Comparison of ENCODE assay signal across 21 cellular contexts in the genomic region with DNA sequence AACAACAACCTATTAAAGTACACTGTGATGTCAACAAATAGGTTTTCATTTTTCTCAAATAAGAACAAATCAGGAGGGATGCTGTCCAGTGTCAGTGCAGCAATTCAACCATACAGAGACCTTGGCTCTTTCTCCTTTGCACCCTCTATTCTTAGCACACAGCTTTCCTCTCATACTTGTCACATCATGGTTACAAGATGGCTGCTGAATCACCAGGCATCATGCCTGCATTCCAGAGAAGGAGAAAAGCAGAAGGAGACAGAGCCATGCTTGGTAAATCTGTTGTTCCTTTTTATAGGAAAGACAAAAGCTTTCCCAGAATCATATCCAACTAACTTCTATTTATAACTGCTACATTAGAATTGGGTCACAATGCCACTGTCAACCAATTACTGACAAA.
"Had no signal": no experiment of that assay in that cellular context is flagged by ENCODE, and none has a peak within 500 bp of the region (broad histone marks: within the 10 kb centered on the region; RNA-seq: fewer than 3 reads in every experiment).

No MANE protein-coding gene starts in this region.

- H3K4me2 ChIP-seq: smooth muscle cell had no signal

- H3K27ac ChIP-seq: neutrophil, right lobe of liver, vagina, VCaP had no signal

- H3K9me3 ChIP-seq: neutrophil, ovary, right lobe of liver, vagina had no signal

- H3K27me3 ChIP-seq: neutrophil, ovary, right lobe of liver, vagina had no signal

- H3K36me3 ChIP-seq: neutrophil, ovary, right lobe of liver, vagina had no signal

- H3K4me3 ChIP-seq: ovary, right lobe of liver, smooth muscle cell, vagina had no signal

- DNase-seq: activated CD4-positive, alpha-beta T cell treated with anti-CD3 and anti-CD28 coated beads, Interleukin-2, amount 50 U/mL, for 1 hour; activated CD8-positive, alpha-beta T cell treated with anti-CD3 and anti-CD28 coated beads, Interleukin-2, amount 10 ng/mL, durations not matched to agents 7 days and 5 days; activated gamma-delta T cell; activated naive CD4-positive, alpha-beta T cell treated with anti-CD3 and anti-CD28 coated beads, Interleukin-2, amount 50 U/mL, for 16 hours; aorta; caudate nucleus; effector CD4-positive, alpha-beta T cell; erythroblast; kidney; ovary; right lobe of liver; stimulated activated CD4-positive, alpha-beta T cell treated with anti-CD3 and anti-CD28 coated beads, Interleukin-15, amount 100 ng/mL, for 24 hours; stimulated activated CD8-positive, alpha-beta memory T cell treated with anti-CD3 and anti-CD28 coated beads, Interleukin-4, amount 100 ng/mL, for 48 hours; stimulated activated naive B cell treated with anti-CD40 and anti-IgM and Interleukin-4, amounts not matched to agents 10 μg/mL and 1 μg/mL and 100 μg/mL, for 72 hours had no signal

- ATAC-seq: activated CD4-positive, CD25-positive, alpha-beta regulatory T cell treated with anti-CD3 and anti-CD28 coated beads, Interleukin-2, amount 50 U/mL, for 24 hours; activated CD8-positive, alpha-beta T cell treated with anti-CD3 and anti-CD28 coated beads, Interleukin-2, amount 10 ng/mL, durations not matched to agents 7 days and 5 days; left lobe of liver; natural killer cell treated with Interleukin-12 subunit alpha and Interleukin-12 subunit beta and Interleukin-15 and Interleukin-18, amount 100 ng/mL, for 72 hours; right lobe of liver; stimulated activated naive B cell treated with anti-CD40 and anti-IgM and Interleukin-4, amounts not matched to agents 10 μg/mL and 1 μg/mL and 100 μg/mL, for 72 hours had no signal

- H3K4me1 ChIP-seq: right lobe of liver, vagina had no signal
